In the genomic region with DNA sequence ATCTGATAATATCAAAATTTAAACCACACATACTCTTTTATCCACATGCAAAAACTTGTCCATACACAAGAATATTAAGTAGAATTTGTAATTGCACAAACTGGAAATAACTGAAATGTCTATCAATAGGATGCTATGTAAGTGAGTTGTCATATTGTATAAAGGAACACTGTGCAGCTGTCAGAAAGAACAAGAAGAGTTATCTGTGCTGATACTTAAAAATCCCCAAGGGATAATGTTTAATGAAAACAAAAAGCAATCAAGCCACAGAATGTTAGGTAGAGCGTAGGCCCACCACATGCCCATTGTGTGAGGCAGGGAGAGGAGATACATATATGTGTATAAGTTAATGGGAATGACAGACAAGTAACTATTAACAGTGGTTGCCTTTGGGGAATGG, we compare ENCODE assay signal across 11 cellular contexts. TPM values are rescaled to one million over a fixed set of nuclear protein-coding genes. Genes with fewer than 3 reads are reported as not detected.
A peak's percentile ranks its signal among the peaks of the same experiment; 100 is the strongest.
DNase-seq lines count a peak whose midpoint lies in the region; ATAC-seq, FAIRE-seq and TF ChIP-seq lines count a peak whose summit lies in the region.
"Had no signal": no experiment of that assay in that cellular context is flagged by ENCODE, and none has a peak within 500 bp of the region (broad histone marks: within the 10 kb centered on the region; RNA-seq: fewer than 3 reads in every experiment).

No MANE protein-coding gene starts in this region.

- H3K4me3 ChIP-seq in BE2C (ENCODE audit: low read depth, low read length): peak overlapping the region; percentile 98
- peak overlapping the region; percentile 72 to 91 (median 83) for H3K4me3 ChIP-seq in esophagus muscularis mucosa
- H3K4me3 ChIP-seq in pancreas: peak overlapping the region; percentile 54 to 69 (median 57)
- no peak overlapping the region for H3K4me3 ChIP-seq in MG63

- H3K4me1 ChIP-seq in BE2C (peaks cover 9% of the 10 kb centered on the region), esophagus muscularis mucosa (peaks cover 36 to 69% (median 66%) of the 10 kb centered on the region in 4 donors), pancreas (peaks cover 3 to 28% (median 12%) of the 10 kb centered on the region in 3 donors)

- H3K36me3 ChIP-seq in BE2C: peaks cover 48% of the 10 kb centered on the region
- peaks cover 14 to 21% (median 18%) of the 10 kb centered on the region in 4 donors for H3K36me3 ChIP-seq in esophagus muscularis mucosa
- peaks cover 0 to 9% (median 0%) of the 10 kb centered on the region in 3 donors for H3K36me3 ChIP-seq in pancreas
- no peaks in the 10 kb centered on the region for H3K36me3 ChIP-seq in MG63

- no peak for TF ChIP-seq EP300 in esophagus muscularis mucosa (IDR thresholded peaks at IDR 0.05)

- WGBS in esophagus muscularis mucosa: 17% methylated on average over 1 of the region's 1 CpG
- WGBS in pancreas, 2 donors: 4 to 6% methylated on average over 1 of the region's 1 CpG

- no peak for FAIRE-seq in pancreas (lab: Jason Lieb, UNC)
- FAIRE-seq in urothelium cell line (lab: Jason Lieb, UNC): no peak
- FAIRE-seq: colon had no signal

- H3K27me3 ChIP-seq in BE2C: no peaks in the 10 kb centered on the region
- no peaks in the 10 kb centered on the region for H3K27me3 ChIP-seq in esophagus muscularis mucosa
- H3K27me3 ChIP-seq in pancreas: no peaks in the 10 kb centered on the region
- no peaks in the 10 kb centered on the region for H3K27me3 ChIP-seq in MG63

- H3K9me3 ChIP-seq in BE2C (no peaks in the 10 kb centered on the region), esophagus muscularis mucosa (no peaks in the 10 kb centered on the region), pancreas (no peaks in the 10 kb centered on the region), MG63 (no peaks in the 10 kb centered on the region)

- TF ChIP-seq CTCF in BE2C (IDR thresholded peaks at IDR 0.05; ENCODE audit: low read depth, low read length) (no peak), esophagus muscularis mucosa (IDR thresholded peaks at IDR 0.05) (no peak), pancreas (IDR thresholded peaks at IDR 0.05) (no peak)

- DNase-seq in BE2C: no peak
- peak; percentile 5 for DNase-seq in NCI-H128 (lab: John Stamatoyannopoulos, UW; ENCODE audit: unreplicated experiment)
- DNase-seq in esophagus muscularis mucosa (ENCODE audit: extremely low spot score): no peak
- DNase-seq in pancreas: no peak
- no peak for DNase-seq in anterior cingulate cortex (lab: John Stamatoyannopoulos, UW)
- DNase-seq in urothelium cell line (ENCODE audit: low spot score): no peak
- DNase-seq in EL: no peak
- no peak for DNase-seq in MG63
- DNase-seq: posterior cingulate gyrus, T-helper 2 cell had no signal

- no peak for ATAC-seq in pancreas

- no peak for TF ChIP-seq POLR2A in esophagus muscularis mucosa (IDR thresholded peaks at IDR 0.05; ENCODE audit: low read depth)

- intact Hi-C loops in esophagus muscularis mucosa (cut with DNase I) (loop anchor here (5.0 kb wide), 1 partner anchor 159 kb away; no protein-coding TSS in a partner anchor), pancreas (cut with DNase I) (no loop called here)

- peak overlapping the region; percentile 87 to 91 (median 88) for H3K27ac ChIP-seq in esophagus muscularis mucosa (replicated peaks in 1 of 4)
- peak overlapping the region in 3 of 4 donors; percentile 31 to 87 (median 85) for H3K27ac ChIP-seq in pancreas

RNA-seq across cellular contexts. Expression of a gene that starts 25.9 kb away (rescaled TPM):
- not detected for polyA plus RNA-seq in BE2C (2012; ENCODE audit: insufficient read depth, insufficient read length, low read depth)
- total RNA-seq in esophagus muscularis mucosa: not detected
- not detected for total RNA-seq in pancreas
- polyA plus RNA-seq in pancreas: not detected
- not detected in 2 replicates for total RNA-seq in MG63 (2014; rRNA removed; shearing (Covaris generic); ENCODE audit: low replicate concordance)
